In genomic region chr13:26222523-26223046, GRCh38 we compare ENCODE assay signal across 8 cellular contexts. TPM values are rescaled to one million over a fixed set of nuclear protein-coding genes. Genes with fewer than 3 reads are reported as not detected.
DNase-seq lines count a peak whose midpoint lies in the region; ATAC-seq, FAIRE-seq and TF ChIP-seq lines count a peak whose summit lies in the region.

No MANE protein-coding gene starts in this region.

- H4K20me1 ChIP-seq in astrocyte (ENCODE audit: insufficient read depth, low read length): peaks cover 5% of the 10 kb centered on the region

- H3K27me3 Mint-ChIP-seq in astrocyte (ENCODE audit: low read depth, unreplicated experiment): peaks cover 4% of the 10 kb centered on the region

- no peaks in the 10 kb centered on the region for H3K9me3 Mint-ChIP-seq in astrocyte (ENCODE audit: unreplicated experiment)

- H3K27ac Mint-ChIP-seq in astrocyte (ENCODE audit: unreplicated experiment): peak overlapping the region; percentile 98

- H3K4me3 ChIP-seq in astrocyte (ENCODE audit: insufficient read depth, low read depth, low read length) (peak overlapping the region; percentile 84), testis (peak overlapping the region; percentile 94 to 98)

- H3K27me3 ChIP-seq in astrocyte (ENCODE audit: insufficient read depth, low read length) (peaks cover under 1% of the 10 kb centered on the region), layer of hippocampus (ENCODE audit: control insufficient read depth, insufficient read depth, low read length) (no peaks in the 10 kb centered on the region), testis (no peaks in the 10 kb centered on the region)

- H3K36me3 ChIP-seq in astrocyte (ENCODE audit: insufficient read depth, low read length) (peaks cover 20% of the 10 kb centered on the region), testis (ENCODE audit: low read depth, missing control alignments) (no peaks in the 10 kb centered on the region)

- H3K9ac ChIP-seq in astrocyte (ENCODE audit: low read length): peak overlapping the region; percentile 92

- H3K36me3 Mint-ChIP-seq in astrocyte (ENCODE audit: low read depth, unreplicated experiment): peaks cover 1% of the 10 kb centered on the region

- peaks cover 18% of the 10 kb centered on the region for H3K4me1 Mint-ChIP-seq in astrocyte (ENCODE audit: low read depth, unreplicated experiment)

- H3K4me3 Mint-ChIP-seq in astrocyte (ENCODE audit: unreplicated experiment): peak overlapping the region; percentile 99

- intact Hi-C loops in testis (cut with DNase I; ENCODE audit: low total_unique reads): no loop called here

- ATAC-seq in GM19455 (IDR thresholded peaks at IDR 0.05; ENCODE audit: unreplicated experiment): peak; percentile 51
- peak; percentile 25 for ATAC-seq in HG03558 (IDR thresholded peaks at IDR 0.05; ENCODE audit: extremely low read depth, unreplicated experiment)

- H3K9me3 ChIP-seq in astrocyte (ENCODE audit: insufficient read depth, low read depth, low read length) (no peaks in the 10 kb centered on the region), testis (no peaks in the 10 kb centered on the region)

- peak overlapping the region; percentile 97 for H2AFZ ChIP-seq in astrocyte (ENCODE audit: low read depth, low read length)

- WGBS in testis, 2 donors: 8 to 16% methylated on average over 16 of the region's 16 CpGs

- no peak for DNase-seq in astrocyte (ENCODE audit: low read depth)
- DNase-seq in testis: no peak
- DNase-seq in globus pallidus (ENCODE audit: low spot score): no peak
- DNase-seq in hepatic stellate cell (ENCODE audit: low spot score): no peak

- H3K27ac ChIP-seq in C4-2B (peak overlapping the region; percentile 94), astrocyte (ENCODE audit: low read depth, low read length) (peak overlapping the region; percentile 95), layer of hippocampus (ENCODE audit: low read depth, low read length) (peak overlapping the region; percentile 97), testis (peak overlapping the region; percentile 90 to 93)

- FAIRE-seq in astrocyte (lab: Jason Lieb, UNC): no peak

- peaks cover 17% of the 10 kb centered on the region for H3K4me1 ChIP-seq in astrocyte (ENCODE audit: insufficient read depth, low read length)
- H3K4me1 ChIP-seq in testis: peaks cover 8% of the 10 kb centered on the region

- H3K4me2 ChIP-seq in astrocyte (ENCODE audit: low read length): peak overlapping the region; percentile 89

- TF ChIP-seq CTCF in C4-2B (conservative IDR thresholded peaks at IDR 0.05) (no peak), astrocyte (IDR thresholded peaks at IDR 0.05; ENCODE audit: insufficient read depth, low read depth, low read length) (no peak), testis (IDR thresholded peaks at IDR 0.05) (no peak)

- H3K79me2 ChIP-seq in astrocyte (ENCODE audit: insufficient read depth, low read length): peaks cover 24% of the 10 kb centered on the region

- TF ChIP-seq POLR2A in testis (IDR thresholded peaks at IDR 0.05): no peak

RNA-seq across cellular contexts. Expression of gene RNF6, which starts 0.5 kb away (rescaled TPM):
- total RNA-seq in astrocyte (41.9 and 51.7 TPM in 2 replicates), testis (10 to 100 TPM; 34.7 to 38.4 TPM)
- polyA plus RNA-seq in testis (ENCODE audit: insufficient read depth, low read depth, low replicate concordance): 42.8 TPM

RNA-seq across cellular contexts. Expression of gene CDK8, which starts 31.3 kb away (rescaled TPM):
- total RNA-seq in astrocyte (27.4 and 32.4 TPM in 2 replicates), testis (10 to 100 TPM; 16.5 to 31.7 TPM)
- polyA plus RNA-seq in testis (ENCODE audit: insufficient read depth, low read depth, low replicate concordance): 27.1 TPM
